ENCODE assay signal across 24 cellular contexts in genomic region chr1:184469391-184469790, GRCh38.
"Had no signal": no experiment of that assay in that cellular context is flagged by ENCODE, and none has a peak within 500 bp of the region (broad histone marks: within the 10 kb centered on the region; RNA-seq: fewer than 3 reads in every experiment).

No MANE protein-coding gene starts in this region.

- H3K36me3 ChIP-seq: MG63, SJSA1 had no signal

- H3K4me3 Mint-ChIP-seq: activated B cell treated with CpG ODN at 0.5 μM for 24 hours; activated CD4-positive, alpha-beta memory T cell treated with anti-CD3 and anti-CD28 coated beads for 36 hours; activated CD4-positive, alpha-beta T cell treated with anti-CD3 and anti-CD28 coated beads, Interleukin-2, amount 10 ng/mL, durations not matched to agents 7 days and 5 days; activated naive CD4-positive, alpha-beta T cell treated with anti-CD3 and anti-CD28 coated beads, Interleukin-2, amount 10 ng/mL, durations not matched to agents 7 days and 5 days; activated naive CD8-positive, alpha-beta T cell treated with anti-CD3 and anti-CD28 coated beads for 36 hours; activated T-cell treated with anti-CD3 and anti-CD28 coated beads, Interleukin-2, amount 50 U/mL, for 72 hours; T-helper 17 cell had no signal

- H3K4me1 Mint-ChIP-seq: activated B cell treated with CpG ODN at 0.5 μM for 24 hours; activated CD4-positive, alpha-beta T cell treated with anti-CD3 and anti-CD28 coated beads, Interleukin-2, amount 10 ng/mL, durations not matched to agents 7 days and 5 days; activated naive CD4-positive, alpha-beta T cell treated with anti-CD3 and anti-CD28 coated beads, Interleukin-2, amount 10 ng/mL, durations not matched to agents 7 days and 5 days; activated naive CD8-positive, alpha-beta T cell treated with anti-CD3 and anti-CD28 coated beads for 36 hours; T-helper 17 cell had no signal

- H3K27me3 ChIP-seq: MG63, SJSA1 had no signal

- H3K4me3 ChIP-seq: MG63, SJSA1 had no signal

- H3K27me3 Mint-ChIP-seq: activated B cell treated with CpG ODN at 0.5 μM for 24 hours; activated naive CD8-positive, alpha-beta T cell treated with anti-CD3 and anti-CD28 coated beads for 36 hours had no signal

- H3K36me3 Mint-ChIP-seq: activated CD4-positive, alpha-beta memory T cell treated with anti-CD3 and anti-CD28 coated beads for 36 hours; activated naive CD4-positive, alpha-beta T cell treated with anti-CD3 and anti-CD28 coated beads, Interleukin-2, amount 10 ng/mL, durations not matched to agents 7 days and 5 days; activated naive CD8-positive, alpha-beta T cell treated with anti-CD3 and anti-CD28 coated beads for 36 hours had no signal

- H3K4me1 ChIP-seq: SJSA1 had no signal

- H3K4me2 ChIP-seq: KMS-11 had no signal

- H3K27ac ChIP-seq: KMS-11, SJSA1 had no signal

- H3K27ac Mint-ChIP-seq: activated B cell treated with CpG ODN at 0.5 μM for 24 hours; activated CD4-positive, alpha-beta memory T cell treated with anti-CD3 and anti-CD28 coated beads for 36 hours; activated CD4-positive, alpha-beta T cell treated with anti-CD3 and anti-CD28 coated beads, Interleukin-2, amount 10 ng/mL, durations not matched to agents 7 days and 5 days; activated naive CD4-positive, alpha-beta T cell treated with anti-CD3 and anti-CD28 coated beads, Interleukin-2, amount 10 ng/mL, durations not matched to agents 7 days and 5 days; activated naive CD8-positive, alpha-beta T cell treated with anti-CD3 and anti-CD28 coated beads for 36 hours; activated T-cell treated with anti-CD3 and anti-CD28 coated beads, Interleukin-2, amount 50 U/mL, for 72 hours; activated T-helper 2 cell treated with anti-CD3 and anti-CD28 coated beads, Interferon-gamma antibody, Interleukin-2, Interleukin-4, amounts not matched to agents 10 μg/mL and 5 μg/mL and 100 μg/mL, durations not matched to agents 14 hours and 24 hours and 36 hours; T-helper 17 cell had no signal

- DNase-seq: activated B cell treated with CpG ODN at 0.5 μM for 24 hours; activated CD4-positive, alpha-beta memory T cell treated with anti-CD3 and anti-CD28 coated beads for 36 hours; activated CD4-positive, alpha-beta T cell treated with anti-CD3 and anti-CD28 coated beads for 1 hour; activated CD4-positive, alpha-beta T cell treated with anti-CD3 and anti-CD28 coated beads, Interleukin-2, amount 10 ng/mL, durations not matched to agents 7 days and 5 days; activated CD8-positive, alpha-beta memory T cell treated with anti-CD3 and anti-CD28 coated beads for 24 hours; activated gamma-delta T cell treated with Interleukin-2 at 50 U/mL for 16 hours; activated naive CD4-positive, alpha-beta T cell treated with anti-CD3 and anti-CD28 coated beads, Interleukin-2, amount 10 ng/mL, durations not matched to agents 7 days and 5 days; activated naive CD8-positive, alpha-beta T cell treated with anti-CD3 and anti-CD28 coated beads for 36 hours; activated T-cell treated with anti-CD3 and anti-CD28 coated beads, Interleukin-2, amount 50 U/mL, for 72 hours; MG63; NCI-H1105; NCI-H1436; NCI-H1694 treated with DMSO at 0.1 percent for 48 hours; NCI-H2081; NCI-H510A treated with DMSO at 0.1 percent for 48 hours; NCI-H774; PC-3; SHP77; T-helper 17 cell; T-helper 9 cell had no signal

- FAIRE-seq: RCC 7860 had no signal

- H3K9me3 Mint-ChIP-seq: activated B cell treated with CpG ODN at 0.5 μM for 24 hours; activated CD4-positive, alpha-beta memory T cell treated with anti-CD3 and anti-CD28 coated beads for 36 hours; activated CD4-positive, alpha-beta T cell treated with anti-CD3 and anti-CD28 coated beads, Interleukin-2, amount 10 ng/mL, durations not matched to agents 7 days and 5 days; activated naive CD8-positive, alpha-beta T cell treated with anti-CD3 and anti-CD28 coated beads for 36 hours; activated T-cell treated with anti-CD3 and anti-CD28 coated beads, Interleukin-2, amount 50 U/mL, for 72 hours; activated T-helper 2 cell treated with anti-CD3 and anti-CD28 coated beads, Interferon-gamma antibody, Interleukin-2, Interleukin-4, amounts not matched to agents 10 μg/mL and 5 μg/mL and 100 μg/mL, durations not matched to agents 14 hours and 24 hours and 36 hours had no signal

- H3K9me3 ChIP-seq: SJSA1 had no signal
